17 cellular contexts compared by ENCODE assay signal in the genomic region with DNA sequence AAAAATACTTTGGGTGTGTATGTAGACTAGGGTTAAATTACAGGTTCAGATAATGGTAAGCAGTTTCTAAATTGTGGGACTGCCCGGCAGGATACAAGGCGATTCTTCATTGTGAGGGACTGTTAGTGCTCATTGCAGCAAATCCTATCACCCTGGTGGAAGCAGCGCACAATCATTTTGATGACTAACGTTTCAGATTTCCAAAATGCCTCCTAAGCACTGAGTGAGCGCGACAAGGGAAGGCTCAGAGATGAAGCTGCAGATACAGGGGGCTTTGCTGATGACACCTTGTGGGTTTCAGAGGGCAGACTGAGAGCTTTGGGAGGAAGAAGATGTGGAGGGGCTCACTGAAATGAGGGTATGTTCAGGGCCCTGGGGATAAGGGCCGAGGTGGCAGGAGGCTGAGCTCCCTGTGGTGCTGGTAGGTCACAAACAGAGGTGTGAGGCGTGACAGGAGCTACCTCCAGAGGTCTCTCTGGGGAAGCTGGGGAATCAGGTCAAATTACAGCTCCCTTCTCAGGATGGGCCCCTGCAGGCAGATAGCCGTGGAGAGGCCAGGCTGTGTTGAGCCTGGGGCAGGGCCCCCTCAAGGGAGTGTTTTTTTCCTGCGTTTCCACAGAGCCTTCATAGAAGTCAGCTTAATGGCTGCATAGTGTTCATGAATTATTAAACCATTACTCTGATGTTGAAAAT.
DNase-seq lines count a peak whose midpoint lies in the region; ATAC-seq, FAIRE-seq and TF ChIP-seq lines count a peak whose summit lies in the region.
"Had no signal": no experiment of that assay in that cellular context is flagged by ENCODE, and none has a peak within 500 bp of the region (broad histone marks: within the 10 kb centered on the region; RNA-seq: fewer than 3 reads in every experiment).

No MANE protein-coding gene starts in this region.

- H3K36me3 ChIP-seq in SK-N-SH (replicated peaks in 1 of 2; ENCODE audit: control insufficient read depth in 1 of 2, insufficient read depth in 2 of 2, low read length in 1 of 2) (no peaks in the 10 kb centered on the region), H1 (ENCODE audit: control insufficient read depth in 2 of 4, insufficient read depth in 4 of 4, low read length in 3 of 4) (no peaks in the 10 kb centered on the region), lower lobe of right lung (no peaks in the 10 kb centered on the region)

- no peaks in the 10 kb centered on the region for H3K79me1 ChIP-seq in H1 (ENCODE audit: low read depth, low read length)

- intact Hi-C loops in lower lobe of right lung (cut with DNase I) = no loop called here

- no peak for FAIRE-seq in H1 (lab: Jason Lieb, UNC)
- no peak for FAIRE-seq in frontal cortex (lab: Jason Lieb, UNC)
- FAIRE-seq: astrocyte had no signal

- H3K79me2 ChIP-seq in SK-N-SH (ENCODE audit: insufficient read depth) = no peaks in the 10 kb centered on the region
- H3K79me2 ChIP-seq in H1 (ENCODE audit: control insufficient read depth in 1 of 2, insufficient read depth in 2 of 2, low read length in 2 of 2) = no peaks in the 10 kb centered on the region

- H3K14ac ChIP-seq in H1 (ENCODE audit: insufficient read length) = no peak overlapping the region

- peaks cover 4% of the 10 kb centered on the region; the same call in 1 of the 2 replicates for H3K23me2 ChIP-seq in H1 (ENCODE audit: low read depth, low read length)

- TF ChIP-seq POLR2A in H1 (IDR thresholded peaks at IDR 0.05; ENCODE audit: control extremely low read depth in 1 of 2, low read depth in 2 of 2, low read length in 2 of 2) = no peak

- DNase-seq in SK-N-SH (no peak), NCI-H2171 treated with DMSO at 0.1 percent for 48 hours (lab: John Stamatoyannopoulos, UW) (peak; percentile 83), H1 (ENCODE audit: low read depth in 1 of 2, low spot score in 2 of 2) (peak; percentile 31 to 56), lower lobe of right lung (no peak), frontal cortex (ENCODE audit: low spot score in 2 of 2) (no peak), KG1 (lab: John Stamatoyannopoulos, UW) (no peak)
- DNase-seq: activated effector memory CD4-positive, alpha-beta T cell treated with Interleukin-2 at 50 U/mL for 16 hours; immature natural killer cell; MM.1S; mucosa of descending colon; posterior cingulate gyrus; stimulated activated CD8-positive, alpha-beta memory T cell treated with anti-CD3 and anti-CD28 coated beads, Interleukin-4, amount 100 ng/mL, for 48 hours had no signal

- H2AK5ac ChIP-seq in H1 (ENCODE audit: low read depth, low read length) = no peak overlapping the region

- 0 out of 2 replicates have a peak overlapping the region, but pooled peaks have one; percentile 21 for H2BK20ac ChIP-seq in H1 (ENCODE audit: low read length)

- H3K9ac ChIP-seq in SK-N-SH = no peak overlapping the region
- no peak overlapping the region for H3K9ac ChIP-seq in H1 (replicated peaks in 1 of 4; ENCODE audit: extremely low read depth in 1 of 4, low read depth in 3 of 4, low read length in 3 of 4)

- no peak overlapping the region for H3K27ac ChIP-seq in SK-N-SH (ENCODE audit: low read depth in 2 of 2, low read length in 1 of 2)
- H3K27ac ChIP-seq in H1 (ENCODE audit: low read depth, low read length) = no peak overlapping the region
- no peak overlapping the region for H3K27ac ChIP-seq in lower lobe of right lung
- H3K27ac ChIP-seq: HL-60 had no signal

- WGBS in SK-N-SH (ENCODE audit: low lambda C conversion rate) = 80% methylated on average over 8 of the region's 10 CpGs
- WGBS in H1 (ENCODE audit: extremely low coverage in 1 of 2, insufficient coverage in 1 of 2, insufficient read length in 1 of 2, insufficient replicate concordance in 2 of 2, low coverage in 1 of 2, low lambda C conversion rate in 2 of 2, missing lambda C conversion rate in 1 of 2), 2 experiments = 58% methylated on average over 10 of the region's 10 CpGs; no CpG with 5 or more reads in 1 of the 2 experiments

- TF ChIP-seq CTCF in SK-N-SH (IDR thresholded peaks at IDR 0.05) (no peak), H1 (IDR thresholded peaks at IDR 0.05; ENCODE audit: control extremely low read depth in 1 of 3, insufficient read depth in 1 of 3, low read depth in 1 of 3, low read length in 3 of 3) (peak in 1 of 3 experiments; percentile 41; a peak in 2 of 4 replicates), lower lobe of right lung (IDR thresholded peaks at IDR 0.05) (no peak)

- no peak overlapping the region for H4K8ac ChIP-seq in H1 (ENCODE audit: extremely low read depth, insufficient read depth, low read length)

- no peak overlapping the region; the same call in 1 of the 2 replicates for H2BK15ac ChIP-seq in H1 (ENCODE audit: low read length)

- H3K9me2 ChIP-seq in SK-N-SH = no peaks in the 10 kb centered on the region

- no peak overlapping the region for H2BK5ac ChIP-seq in H1 (ENCODE audit: low read depth, low read length)

- H3K4me3 ChIP-seq in SK-N-SH (ENCODE audit: low read depth in 2 of 2, low read length in 1 of 2) = no peak overlapping the region
- H3K4me3 ChIP-seq in H1 (ENCODE audit: extremely low read depth in 1 of 4, insufficient read depth in 2 of 4, low read depth in 3 of 4, low read length in 4 of 4) = no peak overlapping the region
- H3K4me3 ChIP-seq in lower lobe of right lung = no peak overlapping the region
- H3K4me3 ChIP-seq: mucosa of descending colon had no signal

- H3K4me1 ChIP-seq in SK-N-SH (ENCODE audit: control insufficient read depth in 1 of 2, insufficient read depth in 2 of 2, low read depth in 1 of 2, low read length in 1 of 2) = peaks cover 0 to 6% of the 10 kb centered on the region in 2 experiments; a peak in 2 of 4 replicates
- peaks cover 0 to 6% (median 3%) of the 10 kb centered on the region in 4 experiments; a peak in 5 of 7 replicates for H3K4me1 ChIP-seq in H1 (replicated peaks in 1 of 4; ENCODE audit: control insufficient read depth in 3 of 4, insufficient read depth in 4 of 4, low read length in 3 of 4)
- peaks cover 5% of the 10 kb centered on the region for H3K4me1 ChIP-seq in lower lobe of right lung

- H3F3A ChIP-seq in SK-N-SH (replicated peaks; ENCODE audit: insufficient read depth) = no peaks in the 10 kb centered on the region

- no peak overlapping the region for H4K5ac ChIP-seq in H1 (ENCODE audit: insufficient read length, low read depth, low read length)

- TF ChIP-seq EP300 in SK-N-SH (IDR thresholded peaks at IDR 0.05; ENCODE audit: borderline replicate concordance in 1 of 2, low read depth in 1 of 2, low read length in 1 of 2) (no peak), H1 (IDR thresholded peaks at IDR 0.05; ENCODE audit: borderline replicate concordance in 1 of 2, low read depth in 2 of 2, low read length in 2 of 2) (no peak)

- no peak for TF ChIP-seq RAD21 in SK-N-SH (IDR thresholded peaks at IDR 0.05; ENCODE audit: low read length)
- TF ChIP-seq RAD21 in H1 (IDR thresholded peaks at IDR 0.05 in 1 of 2, conservative IDR thresholded peaks at IDR 0.05 in 1 of 2; ENCODE audit: low read depth in 2 of 2, low read length in 2 of 2) = peak; percentile 49 to 60

- H4K20me1 ChIP-seq in SK-N-SH (ENCODE audit: insufficient read depth) (no peaks in the 10 kb centered on the region), H1 (replicated peaks in 1 of 2; ENCODE audit: control insufficient read depth in 1 of 2, insufficient read depth in 2 of 2, low read length in 2 of 2) (no peaks in the 10 kb centered on the region)

- no peak overlapping the region; the same call in 1 of the 2 replicates for H3K18ac ChIP-seq in H1 (ENCODE audit: extremely low read depth, low read length)

- CTCF ChIA-PET in SK-N-SH (lab: Yijun Ruan, JAX) (no interaction called here), H1 (lab: Charles Lee; ENCODE audit: partially characterized antibody) (interaction anchor here (0.8 to 2.4 kb wide), 15 partner anchors 9 to 238 kb away, joined by 3 to 16 read pairs (median 3); no protein-coding TSS in a partner anchor)

- no peak overlapping the region for H3K4me2 ChIP-seq in SK-N-SH
- no peak overlapping the region; a peak in 1 of 4 replicates for H3K4me2 ChIP-seq in H1 (ENCODE audit: insufficient read depth in 1 of 2, low read depth in 2 of 2, low read length in 2 of 2)

- ATAC-seq in SK-N-SH treated with all-trans-retinoic acid at 6 μM for 48 hours (peak; percentile 18; the same call in 1 of the 3 replicates), lower lobe of right lung (no peak), GM18909 (IDR thresholded peaks at IDR 0.05; ENCODE audit: poor library complexity, unreplicated experiment) (no peak)
- ATAC-seq: mucosa of descending colon, Right ventricle myocardium inferior had no signal

- POLR2A ChIA-PET in SK-N-SH (lab: Yijun Ruan, JAX) = no interaction called here
- POLR2A ChIA-PET in H1 (lab: Charles Lee; ENCODE audit: partially characterized antibody) = interaction anchor here (0.9 to 1.8 kb wide), 3 partner anchors 9 to 33 kb away, joined by 3 to 4 read pairs (median 3); no protein-coding TSS in a partner anchor

- H2BK120ac ChIP-seq in H1 (replicated peaks; ENCODE audit: low read depth, low read length) = no peak overlapping the region

- no peak overlapping the region for H3K23ac ChIP-seq in H1 (ENCODE audit: insufficient read length)

- H3K9me3 ChIP-seq in SK-N-SH (no peaks in the 10 kb centered on the region), H1 (ENCODE audit: insufficient read depth in 2 of 2, low read depth in 1 of 2, low read length in 1 of 2) (no peaks in the 10 kb centered on the region), lower lobe of right lung (no peaks in the 10 kb centered on the region)
- H3K9me3 ChIP-seq: mucosa of descending colon had no signal

- H4K91ac ChIP-seq in H1 (replicated peaks; ENCODE audit: insufficient read length, low read length) = no peak overlapping the region

- no peak overlapping the region for H3K4ac ChIP-seq in H1 (replicated peaks; ENCODE audit: insufficient read length, low read depth, low read length)

- 0 out of 2 replicates have a peak overlapping the region, but pooled peaks have one; percentile 4 for H2BK12ac ChIP-seq in H1 (ENCODE audit: low read depth, low read length)

- no peaks in the 10 kb centered on the region for H3K27me3 ChIP-seq in SK-N-SH (ENCODE audit: insufficient read depth)
- no peaks in the 10 kb centered on the region; a peak in 2 of 7 replicates for H3K27me3 ChIP-seq in H1 (replicated peaks in 1 of 4; ENCODE audit: control insufficient read depth in 3 of 4, extremely low read depth in 1 of 4, insufficient read depth in 3 of 4, low read length in 3 of 4)
- H3K27me3 ChIP-seq in lower lobe of right lung (ENCODE audit: low read depth) = no peaks in the 10 kb centered on the region

- H3K56ac ChIP-seq in H1 (replicated peaks; ENCODE audit: insufficient read length, low read depth, low read length) = no peak overlapping the region

- H2AFZ ChIP-seq in SK-N-SH (ENCODE audit: low read depth) (no peak overlapping the region), H1 (ENCODE audit: low read length) (no peak overlapping the region)

TF ChIP-seq in SK-N-SH treated with all-trans-retinoic acid at 6 μM for 48 hours, 23 proteins besides CTCF, POLR2A, EP300 and RAD21 (continues in another document):
- TF ChIP-seq ZC3H10 (CRISPR knock-in tag; IDR thresholded peaks at IDR 0.05) (no peak), RARB (CRISPR knock-in tag; IDR thresholded peaks at IDR 0.05) (no peak)

TF ChIP-seq in H1, 55 proteins besides CTCF, POLR2A, EP300 and RAD21 (continues in another document):
- TF ChIP-seq NRF1 (IDR thresholded peaks at IDR 0.05; ENCODE audit: low read depth, low read length) = no peak
- no peak for TF ChIP-seq NANOG (IDR thresholded peaks at IDR 0.05; ENCODE audit: insufficient read depth, low read depth, low read length, poor library complexity, severe bottlenecking)

Comparison
In these comparisons a context has a peak if more than half of its experiments do, and no peak if none do; other contexts are left out.
1. DNase-seq: peak in NCI-H2171 treated with DMSO at 0.1 percent for 48 hours (single experiment) and H1 (2 of 2); none in SK-N-SH (single experiment), lower lobe of right lung (single experiment), frontal cortex (0 of 2) and KG1 (single experiment).